13 cellular contexts compared by ENCODE assay signal in genomic region chr17:78674595-78675315, GRCh38.
DNase-seq lines count a peak whose midpoint lies in the region; ATAC-seq and TF ChIP-seq lines count a peak whose summit lies in the region.
"Had no signal": no experiment of that assay in that cellular context is flagged by ENCODE, and none has a peak within 500 bp of the region (broad histone marks: within the 10 kb centered on the region; RNA-seq: fewer than 3 reads in every experiment).

No MANE protein-coding gene starts in this region.

- H3K4me3 ChIP-seq in DOHH2 (ENCODE audit: low read length) = no peak overlapping the region
- H3K4me3 ChIP-seq in HFF-Myc (replicated peaks; ENCODE audit: low read depth, low read length) = no peak overlapping the region
- no peak overlapping the region for H3K4me3 ChIP-seq in WERI-Rb-1 (ENCODE audit: low read depth, low read length)
- H3K4me3 ChIP-seq in naive thymus-derived CD4-positive, alpha-beta T cell (ENCODE audit: low read length) = no peak overlapping the region
- H3K4me3 ChIP-seq in ovary = no peak overlapping the region
- H3K4me3 ChIP-seq: testis had no signal

- no peak for ATAC-seq in naive thymus-derived CD4-positive, alpha-beta T cell
- no peak for ATAC-seq in GM19455 (IDR thresholded peaks at IDR 0.05; ENCODE audit: unreplicated experiment)
- no peak for ATAC-seq in activated CD8-positive, alpha-beta memory T cell treated with anti-CD3 and anti-CD28 coated beads, Interleukin-2, amount 10 ng/mL, durations not matched to agents 7 days and 5 days
- ATAC-seq: activated CD4-positive, CD25-positive, alpha-beta regulatory T cell treated with anti-CD3 and anti-CD28 coated beads, Interleukin-2, amount 50 U/mL, for 24 hours had no signal

- H3K9me2 ChIP-seq in DOHH2 (replicated peaks; ENCODE audit: control insufficient read depth, low read length) = no peaks in the 10 kb centered on the region

- TF ChIP-seq EP300 in ovary (IDR thresholded peaks at IDR 0.05) = no peak

- no peaks in the 10 kb centered on the region for H3K27me3 Mint-ChIP-seq in naive thymus-derived CD4-positive, alpha-beta T cell
- H3K27me3 Mint-ChIP-seq in activated CD8-positive, alpha-beta memory T cell treated with anti-CD3 and anti-CD28 coated beads, Interleukin-2, amount 10 ng/mL, durations not matched to agents 7 days and 5 days = no peaks in the 10 kb centered on the region
- H3K27me3 Mint-ChIP-seq: brain, memory B cell had no signal

- H3K4me1 Mint-ChIP-seq in naive thymus-derived CD4-positive, alpha-beta T cell = peaks cover 0 to 13% (median 5%) of the 10 kb centered on the region in 7 donors
- no peaks in the 10 kb centered on the region for H3K4me1 Mint-ChIP-seq in activated CD8-positive, alpha-beta memory T cell treated with anti-CD3 and anti-CD28 coated beads, Interleukin-2, amount 10 ng/mL, durations not matched to agents 7 days and 5 days

- POLR2A ChIA-PET in naive thymus-derived CD4-positive, alpha-beta T cell (lab: Charles Lee) = interaction anchor here (0.9 to 1.5 kb wide), 3 partner anchors 9 to 34 kb away, joined by 3 to 5 read pairs (median 4); no protein-coding TSS in a partner anchor

- peaks cover 0 to 40% (median 22%) of the 10 kb centered on the region in 5 donors for H3K36me3 Mint-ChIP-seq in naive thymus-derived CD4-positive, alpha-beta T cell
- H3K36me3 Mint-ChIP-seq in activated CD8-positive, alpha-beta memory T cell treated with anti-CD3 and anti-CD28 coated beads, Interleukin-2, amount 10 ng/mL, durations not matched to agents 7 days and 5 days = peaks cover 26% of the 10 kb centered on the region

- peaks cover 10% of the 10 kb centered on the region for H3F3A ChIP-seq in DOHH2 (ENCODE audit: control insufficient read depth, insufficient read depth)

- peak overlapping the region in 1 of 10 donors; percentile 18 for H3K4me3 Mint-ChIP-seq in naive thymus-derived CD4-positive, alpha-beta T cell
- H3K4me3 Mint-ChIP-seq in activated CD8-positive, alpha-beta memory T cell treated with anti-CD3 and anti-CD28 coated beads, Interleukin-2, amount 10 ng/mL, durations not matched to agents 7 days and 5 days = no peak overlapping the region
- H3K4me3 Mint-ChIP-seq: brain, memory B cell had no signal

- H3K27ac ChIP-seq in DOHH2 (ENCODE audit: low read depth, low read length) (no peak overlapping the region), WERI-Rb-1 (no peak overlapping the region), ovary (no peak overlapping the region)
- H3K27ac ChIP-seq in naive thymus-derived CD4-positive, alpha-beta T cell (ENCODE audit: low read depth, low read length) = no peak overlapping the region
- H3K27ac ChIP-seq: testis had no signal

- H3K9me3 ChIP-seq in DOHH2 (ENCODE audit: control insufficient read depth, insufficient read depth, low read length) (no peaks in the 10 kb centered on the region), WERI-Rb-1 (ENCODE audit: severe bottlenecking) (no peaks in the 10 kb centered on the region), ovary (no peaks in the 10 kb centered on the region)
- H3K9me3 ChIP-seq in naive thymus-derived CD4-positive, alpha-beta T cell (ENCODE audit: control insufficient read depth in 2 of 3, low read length in 3 of 3) = no peaks in the 10 kb centered on the region
- H3K9me3 ChIP-seq: testis had no signal

- DNase-seq in HFF-Myc (ENCODE audit: extremely low read depth, low read depth) (no peak), WERI-Rb-1 (no peak), NCI-H1048 (lab: John Stamatoyannopoulos, UW) (no peak), ovary (no peak)
- DNase-seq in naive thymus-derived CD4-positive, alpha-beta T cell = no peak
- DNase-seq in activated CD8-positive, alpha-beta memory T cell treated with anti-CD3 and anti-CD28 coated beads, Interleukin-2, amount 10 ng/mL, durations not matched to agents 7 days and 5 days = no peak
- DNase-seq: NCI-H526 treated with DMSO at 0.1 percent for 48 hours, testis had no signal

- peak; percentile 22 for TF ChIP-seq CTCF in DOHH2 (IDR thresholded peaks at IDR 0.05; ENCODE audit: low read depth, low read length, poor library complexity, severe bottlenecking)
- TF ChIP-seq CTCF in HFF-Myc (IDR thresholded peaks at IDR 0.05; ENCODE audit: low read depth, low read length, missing control alignments) = peak; percentile 2
- TF ChIP-seq CTCF in WERI-Rb-1 (IDR thresholded peaks at IDR 0.05; ENCODE audit: low read depth, low read length) = peak; percentile 32; the same call in 1 of the 2 replicates
- TF ChIP-seq CTCF in ovary (IDR thresholded peaks at IDR 0.05) = no peak

- TF ChIP-seq POLR2A in ovary (IDR thresholded peaks at IDR 0.05) = no peak

- peaks cover 0 to 21% (median 0%) of the 10 kb centered on the region in 11 donors for H3K9me3 Mint-ChIP-seq in naive thymus-derived CD4-positive, alpha-beta T cell
- no peaks in the 10 kb centered on the region for H3K9me3 Mint-ChIP-seq in activated CD8-positive, alpha-beta memory T cell treated with anti-CD3 and anti-CD28 coated beads, Interleukin-2, amount 10 ng/mL, durations not matched to agents 7 days and 5 days (ENCODE audit: low read depth)
- H3K9me3 Mint-ChIP-seq: brain, memory B cell had no signal

- whole genome bisulfite sequencing in ovary, 3 donors = 87% methylated on average over 24 to 28 of the region's 28 CpGs

- intact Hi-C loops in naive thymus-derived CD4-positive, alpha-beta T cell (cut with micrococcal nuclease) = no loop called here
- intact Hi-C loops in ovary (cut with DNase I) = no loop called here

- peaks cover 63% of the 10 kb centered on the region for H3K36me3 ChIP-seq in DOHH2 (ENCODE audit: control insufficient read depth, low read length)
- peaks cover 81% of the 10 kb centered on the region for H3K36me3 ChIP-seq in WERI-Rb-1
- peaks cover 48 to 96% (median 63%) of the 10 kb centered on the region in 3 experiments for H3K36me3 ChIP-seq in naive thymus-derived CD4-positive, alpha-beta T cell (ENCODE audit: control insufficient read depth in 2 of 3, insufficient read depth in 3 of 3, low read length in 3 of 3)
- no peaks in the 10 kb centered on the region for H3K36me3 ChIP-seq in ovary

- peak overlapping the region in 8 of 9 donors; percentile 17 to 73 (median 42) for H3K27ac Mint-ChIP-seq in naive thymus-derived CD4-positive, alpha-beta T cell
- H3K27ac Mint-ChIP-seq in activated CD8-positive, alpha-beta memory T cell treated with anti-CD3 and anti-CD28 coated beads, Interleukin-2, amount 10 ng/mL, durations not matched to agents 7 days and 5 days = no peak overlapping the region
- H3K27ac Mint-ChIP-seq: memory B cell had no signal

- H3K27me3 ChIP-seq in DOHH2 (ENCODE audit: control insufficient read depth, low read length) (no peaks in the 10 kb centered on the region), WERI-Rb-1 (ENCODE audit: insufficient read depth, low read depth, severe bottlenecking) (no peaks in the 10 kb centered on the region), ovary (no peaks in the 10 kb centered on the region)
- no peaks in the 10 kb centered on the region for H3K27me3 ChIP-seq in naive thymus-derived CD4-positive, alpha-beta T cell (ENCODE audit: control insufficient read depth in 2 of 2, insufficient read depth in 2 of 2, low read length in 2 of 2)
- H3K27me3 ChIP-seq: testis had no signal

- CTCF ChIA-PET in naive thymus-derived CD4-positive, alpha-beta T cell (lab: Charles Lee) = interaction anchor here (0.6 kb wide), 2 partner anchors 32 to 115 kb away, joined by 4 to 6 read pairs; no protein-coding TSS in a partner anchor
- CTCF ChIA-PET in activated CD8-positive, alpha-beta memory T cell treated with anti-CD3 and anti-CD28 coated beads, Interleukin-2, amount 10 ng/mL, durations not matched to agents 7 days and 5 days (lab: Charles Lee) = no interaction called here

- no peaks in the 10 kb centered on the region for H3K79me2 ChIP-seq in DOHH2 (ENCODE audit: control insufficient read depth, low read length)

- H3K4me2 ChIP-seq in DOHH2 (ENCODE audit: low read length) = no peak overlapping the region

- H3K4me1 ChIP-seq in DOHH2 (ENCODE audit: control insufficient read depth, low read length) (no peaks in the 10 kb centered on the region), ovary (ENCODE audit: insufficient read depth) (no peaks in the 10 kb centered on the region)
- no peaks in the 10 kb centered on the region for H3K4me1 ChIP-seq in naive thymus-derived CD4-positive, alpha-beta T cell (ENCODE audit: control insufficient read depth in 2 of 2, insufficient read depth in 2 of 2, low read length in 2 of 2)

- H4K20me1 ChIP-seq in DOHH2 (ENCODE audit: control insufficient read depth, insufficient read depth, low read depth, low read length) = no peaks in the 10 kb centered on the region

Comparison
In these comparisons a context has a peak if more than half of its experiments do, and no peak if none do; other contexts are left out.
1. CTCF ChIP-seq: peak in DOHH2 (single experiment), HFF-Myc (single experiment) and WERI-Rb-1 (single experiment); none in ovary (0 of 3).